Comparison of ENCODE assay signal across 7 cellular contexts in genomic region chr9:86287013-86287412, GRCh38. TPM values are rescaled to one million over a fixed set of nuclear protein-coding genes. Genes with fewer than 3 reads are reported as not detected.
DNase-seq lines count a peak whose midpoint lies in the region; ATAC-seq and TF ChIP-seq lines count a peak whose summit lies in the region.

No MANE protein-coding gene starts in this region.

- POLR2A ChIA-PET in activated CD8-positive, alpha-beta T cell treated with anti-CD3 and anti-CD28 coated beads, Interleukin-2, amount 10 ng/mL, durations not matched to agents 7 days and 5 days (lab: Charles Lee): no interaction called here

- H3K4me3 Mint-ChIP-seq in activated CD8-positive, alpha-beta T cell treated with anti-CD3 and anti-CD28 coated beads, Interleukin-2, amount 10 ng/mL, durations not matched to agents 7 days and 5 days: no peak overlapping the region
- no peak overlapping the region for H3K4me3 Mint-ChIP-seq in mesothelial cell of epicardium

- H3K27ac Mint-ChIP-seq in activated CD8-positive, alpha-beta T cell treated with anti-CD3 and anti-CD28 coated beads, Interleukin-2, amount 10 ng/mL, durations not matched to agents 7 days and 5 days: no peak overlapping the region
- peak overlapping the region; percentile 19 for H3K27ac Mint-ChIP-seq in mesothelial cell of epicardium

- no peaks in the 10 kb centered on the region for H3K9me3 Mint-ChIP-seq in activated CD8-positive, alpha-beta T cell treated with anti-CD3 and anti-CD28 coated beads, Interleukin-2, amount 10 ng/mL, durations not matched to agents 7 days and 5 days (ENCODE audit: insufficient read depth)
- H3K9me3 Mint-ChIP-seq in mesothelial cell of epicardium: no peaks in the 10 kb centered on the region

- CTCF ChIA-PET in activated CD8-positive, alpha-beta T cell treated with anti-CD3 and anti-CD28 coated beads, Interleukin-2, amount 10 ng/mL, durations not matched to agents 7 days and 5 days (lab: Charles Lee): no interaction called here

- no peak for ATAC-seq in activated CD8-positive, alpha-beta T cell treated with anti-CD3 and anti-CD28 coated beads, Interleukin-2, amount 10 ng/mL, durations not matched to agents 7 days and 5 days
- no peak for ATAC-seq in GM19455 (IDR thresholded peaks at IDR 0.05; ENCODE audit: unreplicated experiment)

- peaks cover 15% of the 10 kb centered on the region for H3K36me3 Mint-ChIP-seq in activated CD8-positive, alpha-beta T cell treated with anti-CD3 and anti-CD28 coated beads, Interleukin-2, amount 10 ng/mL, durations not matched to agents 7 days and 5 days (ENCODE audit: low read depth)
- H3K36me3 Mint-ChIP-seq in mesothelial cell of epicardium: peaks cover 1% of the 10 kb centered on the region

- H3K27me3 Mint-ChIP-seq in activated CD8-positive, alpha-beta T cell treated with anti-CD3 and anti-CD28 coated beads, Interleukin-2, amount 10 ng/mL, durations not matched to agents 7 days and 5 days (ENCODE audit: low read depth): no peaks in the 10 kb centered on the region
- H3K27me3 Mint-ChIP-seq in mesothelial cell of epicardium (ENCODE audit: low read depth): no peaks in the 10 kb centered on the region

- DNase-seq in GM03348 (ENCODE audit: low spot score) (peak; percentile 19), Kasumi-1 (lab: John Stamatoyannopoulos, UW) (peak; percentile 58 to 61), mesothelial cell of epicardium (ENCODE audit: low spot score in 2 of 2, unreplicated experiment in 2 of 2) (no peak), NCI-H1417 treated with DMSO at 0.1 percent for 48 hours (lab: John Stamatoyannopoulos, UW) (no peak), NCI-H2081 (lab: John Stamatoyannopoulos, UW) (no peak)
- peak; percentile 42 for DNase-seq in activated CD8-positive, alpha-beta T cell treated with anti-CD3 and anti-CD28 coated beads, Interleukin-2, amount 10 ng/mL, durations not matched to agents 7 days and 5 days

- TF ChIP-seq CTCF in mesothelial cell of epicardium (IDR thresholded peaks at IDR 0.05; ENCODE audit: unreplicated experiment): no peak

- peaks cover 17% of the 10 kb centered on the region for H3K4me1 Mint-ChIP-seq in activated CD8-positive, alpha-beta T cell treated with anti-CD3 and anti-CD28 coated beads, Interleukin-2, amount 10 ng/mL, durations not matched to agents 7 days and 5 days (ENCODE audit: low read depth)
- no peaks in the 10 kb centered on the region for H3K4me1 Mint-ChIP-seq in mesothelial cell of epicardium

RNA-seq across cellular contexts. Expression of gene ISCA1, which starts 4.7 kb away (rescaled TPM):
- total RNA-seq in activated CD8-positive, alpha-beta T cell treated with anti-CD3 and anti-CD28 coated beads, Interleukin-2, amount 10 ng/mL, durations not matched to agents 7 days and 5 days: 10 to 100 TPM; 17.7 to 21.4 TPM
- total RNA-seq in mesothelial cell of epicardium: 23.4 to 29.0 TPM (median 27.3 TPM) in 3 replicates

RNA-seq across cellular contexts. Expression of gene C9orf153, which starts 27.6 kb away (rescaled TPM):
- total RNA-seq in activated CD8-positive, alpha-beta T cell treated with anti-CD3 and anti-CD28 coated beads, Interleukin-2, amount 10 ng/mL, durations not matched to agents 7 days and 5 days: under 1 TPM; 0.34 to 0.42 TPM
- 0.27 to 0.51 TPM (median 0.41 TPM) in 3 replicates for total RNA-seq in mesothelial cell of epicardium

Comparison
In these comparisons a context has a peak if more than half of its experiments do, and no peak if none do; other contexts are left out.
1. DNase-seq: peak in GM03348 (single experiment), Kasumi-1 (2 of 2) and activated CD8-positive, alpha-beta T cell treated with anti-CD3 and anti-CD28 coated beads, Interleukin-2, amount 10 ng/mL, durations not matched to agents 7 days and 5 days (single experiment); none in mesothelial cell of epicardium (0 of 2), NCI-H1417 treated with DMSO at 0.1 percent for 48 hours (single experiment) and NCI-H2081 (0 of 2).